Comparison of ENCODE assay signal across 12 cellular contexts in the genomic region with DNA sequence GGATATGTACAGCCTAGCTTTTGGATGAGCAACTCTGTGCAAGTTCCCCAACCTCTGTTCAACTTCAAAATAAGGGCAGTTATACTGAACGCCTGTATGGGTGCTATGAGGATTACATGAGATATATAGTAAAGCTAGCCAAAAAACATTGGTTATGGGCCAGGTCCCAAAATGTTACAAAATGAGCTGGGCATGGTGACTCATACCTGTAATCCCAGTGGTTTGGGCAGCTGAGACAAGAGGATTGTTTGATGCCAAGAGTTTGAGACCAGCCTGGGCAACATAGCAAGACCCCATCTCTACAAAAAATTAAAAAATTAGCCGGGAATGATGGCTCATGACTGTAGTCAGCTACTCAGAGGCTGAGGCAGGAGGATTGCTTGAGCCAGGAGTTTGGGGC.
A peak's percentile ranks its signal among the peaks of the same experiment; 100 is the strongest.
DNase-seq lines count a peak whose midpoint lies in the region; ATAC-seq and TF ChIP-seq lines count a peak whose summit lies in the region.
"Had no signal": no experiment of that assay in that cellular context is flagged by ENCODE, and none has a peak within 500 bp of the region (broad histone marks: within the 10 kb centered on the region; RNA-seq: fewer than 3 reads in every experiment).

No MANE protein-coding gene starts in this region.

- H3K4me3 ChIP-seq in fibroblast of villous mesenchyme (ENCODE audit: low read depth, low read length), result no peak overlapping the region

- DNase-seq in M059J (ENCODE audit: low read depth) (peak; percentile 87), astrocyte of the hippocampus (ENCODE audit: low read depth, low spot score) (peak; percentile 62), fibroblast of villous mesenchyme (ENCODE audit: low read depth) (peak; percentile 76), stromal cell of bone marrow (ENCODE audit: low read depth) (peak; percentile 71), HT-29 (ENCODE audit: low spot score) (no peak), AG08396 (ENCODE audit: low spot score) (no peak)
- DNase-seq: activated CD4-positive, alpha-beta T cell treated with anti-CD3 and anti-CD28 coated beads for 4 hours; activated T-cell treated with anti-CD3 and anti-CD28 coated beads for 4 hours; CD4-positive, alpha-beta T cell; hippocampal formation; NCI-H2081 treated with DMSO at 0.1 percent for 48 hours had no signal

- TF ChIP-seq CTCF in fibroblast of villous mesenchyme (IDR thresholded peaks at IDR 0.05; ENCODE audit: insufficient read depth, low read depth, low read length), result no peak

- ATAC-seq in GM18867 (IDR thresholded peaks at IDR 0.05; ENCODE audit: unreplicated experiment), result no peak

Comparison
In these comparisons a context has a peak if more than half of its experiments do, and no peak if none do; other contexts are left out.
1. DNase-seq: peak in M059J (single experiment), astrocyte of the hippocampus (single experiment), fibroblast of villous mesenchyme (single experiment) and stromal cell of bone marrow (single experiment); none in HT-29 (single experiment) and AG08396 (single experiment).